Comparison of ENCODE assay signal across 8 cellular contexts in genomic region chr11:62539238-62539925, GRCh38. TPM values are rescaled to one million over a fixed set of nuclear protein-coding genes. Genes with fewer than 3 reads are reported as not detected.
DNase-seq lines count a peak whose midpoint lies in the region; ATAC-seq and TF ChIP-seq lines count a peak whose summit lies in the region.

No MANE protein-coding gene starts in this region.

- peak overlapping the region; percentile 53 to 97 (median 88) for H3K27ac Mint-ChIP-seq in brain

- 31% methylated on average over 13 of the region's 13 CpGs for WGBS in liver
- WGBS in suprapubic skin: 0% methylated on average over 1 of the region's 13 CpGs

- TF ChIP-seq CTCF in brain (conservative IDR thresholded peaks at IDR 0.05) (no peak), liver (IDR thresholded peaks at IDR 0.05; ENCODE audit: low read depth, low read length, missing input control) (no peak), suprapubic skin (IDR thresholded peaks at IDR 0.05) (no peak)

- H3K27me3 Mint-ChIP-seq in brain: peaks cover 30% of the 10 kb centered on the region

- no peak for ATAC-seq in HG02973 (IDR thresholded peaks at IDR 0.05; ENCODE audit: unreplicated experiment)

- H3K4me3 Mint-ChIP-seq in brain: peak overlapping the region in 3 of 5 experiments; percentile 32 to 60 (median 46)

- DNase-seq in NK-92 treated with Interleukin-12 subunit alpha and Interleukin-12 subunit beta, amount 100 ng/mL, for 24 hours (lab: John Stamatoyannopoulos, UW): peak; percentile 53
- DNase-seq in NK-92 (lab: John Stamatoyannopoulos, UW; ENCODE audit: unreplicated experiment): no peak
- DNase-seq in SJCRH30: peak; percentile 68 to 69
- peak in 1 of 2 donors; percentile 82 for DNase-seq in suprapubic skin (ENCODE audit: low spot score in 2 of 2)
- DNase-seq in ecto neural progenitor cell (ENCODE audit: low spot score): no peak

- peak overlapping the region; percentile 6; the same call in 1 of the 2 replicates for H3K4me3 ChIP-seq in SJCRH30
- no peak overlapping the region for H3K4me3 ChIP-seq in liver (ENCODE audit: low read depth in 1 of 3, low read length in 3 of 3)
- H3K4me3 ChIP-seq in suprapubic skin: peak overlapping the region; percentile 77

- no peak for TF ChIP-seq POLR2A in suprapubic skin (IDR thresholded peaks at IDR 0.05)

- H3K4me1 ChIP-seq in SJCRH30: peaks cover 23% of the 10 kb centered on the region
- H3K4me1 ChIP-seq in liver (ENCODE audit: control insufficient read depth in 4 of 4, insufficient read depth in 4 of 4, low read length in 3 of 4): peaks cover 16 to 62% (median 51%) of the 10 kb centered on the region in 4 donors
- peaks cover 90% of the 10 kb centered on the region for H3K4me1 ChIP-seq in suprapubic skin

- peaks cover 58% of the 10 kb centered on the region for H3K4me1 Mint-ChIP-seq in brain

- H3K36me3 ChIP-seq in SJCRH30: no peaks in the 10 kb centered on the region
- H3K36me3 ChIP-seq in liver (ENCODE audit: control insufficient read depth in 4 of 4, insufficient read depth in 3 of 4, low read depth in 1 of 4, low read length in 3 of 4): peaks cover 5 to 15% (median 11%) of the 10 kb centered on the region in 4 donors
- peaks cover 28% of the 10 kb centered on the region for H3K36me3 ChIP-seq in suprapubic skin

- no peaks in the 10 kb centered on the region for H3K27me3 ChIP-seq in SJCRH30
- no peaks in the 10 kb centered on the region for H3K27me3 ChIP-seq in liver (ENCODE audit: control insufficient read depth in 4 of 4, insufficient read depth in 4 of 4, low read length in 3 of 4)
- no peaks in the 10 kb centered on the region for H3K27me3 ChIP-seq in suprapubic skin

- no peak for TF ChIP-seq EP300 in suprapubic skin (IDR thresholded peaks at IDR 0.05)

- peak overlapping the region; percentile 48 for H3K27ac ChIP-seq in SJCRH30
- peak overlapping the region; percentile 36 to 56 for H3K27ac ChIP-seq in liver (ENCODE audit: low read depth in 1 of 2, low read length in 2 of 2)
- H3K27ac ChIP-seq in suprapubic skin: peak overlapping the region; percentile 98

- TF ChIP-seq RAD21 in liver (IDR thresholded peaks at IDR 0.05): no peak

- H3K9ac ChIP-seq in liver (ENCODE audit: low read depth in 1 of 2, low read length in 2 of 2): no peak overlapping the region

- no peaks in the 10 kb centered on the region for H3K9me3 ChIP-seq in SJCRH30 (replicated peaks)
- no peaks in the 10 kb centered on the region for H3K9me3 ChIP-seq in liver (ENCODE audit: control insufficient read depth in 4 of 4, low read length in 3 of 4)
- no peaks in the 10 kb centered on the region for H3K9me3 ChIP-seq in suprapubic skin

- peaks cover 0 to 2% (median 0%) of the 10 kb centered on the region in 5 experiments for H3K9me3 Mint-ChIP-seq in brain

- H3K36me3 Mint-ChIP-seq in brain: peaks cover 17% of the 10 kb centered on the region

TF ChIP-seq in liver, 16 proteins besides CTCF, POLR2A, EP300 and RAD21:
- no peak for TF ChIP-seq JUND (IDR thresholded peaks at IDR 0.05)
- TF ChIP-seq TAF1 (conservative IDR thresholded peaks at IDR 0.05): no peak
- no peak for TF ChIP-seq YY1 (IDR thresholded peaks at IDR 0.05)
- TF ChIP-seq HNF4G (IDR thresholded peaks at IDR 0.05): no peak
- TF ChIP-seq GABPA (IDR thresholded peaks at IDR 0.05 in 1 of 2, conservative IDR thresholded peaks at IDR 0.05 in 1 of 2): no peak
- no peak for TF ChIP-seq HNF4A (conservative IDR thresholded peaks at IDR 0.05)
- no peak for TF ChIP-seq NR2F2 (IDR thresholded peaks at IDR 0.05)
- TF ChIP-seq RXRA (IDR thresholded peaks at IDR 0.05): no peak
- no peak for TF ChIP-seq SP1 (IDR thresholded peaks at IDR 0.05)
- no peak for TF ChIP-seq ATF3 (IDR thresholded peaks at IDR 0.05)
- no peak for TF ChIP-seq REST (IDR thresholded peaks at IDR 0.05)

RNA-seq across cellular contexts. Expression of gene AHNAK, which starts 7.2 kb away (rescaled TPM):
- 10.3 and 10.9 TPM in 2 replicates for total RNA-seq in SJCRH30 (2014; rRNA removed; shearing (Covaris generic))
- polyA plus RNA-seq in brain (ENCODE audit: insufficient read depth, low read depth, low replicate concordance): 17.2 TPM
- total RNA-seq in liver: 100 to 1,000 TPM in 1 of 2 donors, 10 to 100 TPM in 1; 53.6 to 110 TPM
- 10 to 100 TPM; 22.6 to 22.7 TPM for polyA plus RNA-seq in liver
- total RNA-seq in suprapubic skin: 1,000 to 10,000 TPM; 1,174 to 1,475 (median 1,322) TPM

RNA-seq across cellular contexts. Expression of gene EEF1G, which starts 34.3 kb away (rescaled TPM):
- 2,270 and 2,323 TPM in 2 replicates for total RNA-seq in SJCRH30 (2014; rRNA removed; shearing (Covaris generic))
- polyA plus RNA-seq in brain (ENCODE audit: insufficient read depth, low read depth, low replicate concordance): 3,048 TPM
- total RNA-seq in liver: 100 to 1,000 TPM; 373 to 640 TPM
- 100 to 1,000 TPM; 251 to 566 TPM for polyA plus RNA-seq in liver
- 1,000 to 10,000 TPM; 1,221 to 2,946 (median 2,495) TPM for total RNA-seq in suprapubic skin

RNA-seq across cellular contexts. Expression of gene TUT1, which starts 51.9 kb away (rescaled TPM):
- total RNA-seq in SJCRH30 (2014; rRNA removed; shearing (Covaris generic)): 8.8 and 9.1 TPM in 2 replicates
- polyA plus RNA-seq in brain (ENCODE audit: insufficient read depth, low read depth, low replicate concordance) (28.4 TPM), liver (10 to 100 TPM; 15.2 to 15.8 TPM)
- total RNA-seq in liver (10 to 100 TPM in 1 of 2 donors, 1 to 10 TPM in 1; 5.6 to 12.1 TPM), suprapubic skin (10 to 100 TPM in 3 of 4 donors, 1 to 10 TPM in 1; 8.0 to 16.3 (median 12.5) TPM)

Comparison
In these comparisons a context has a peak if more than half of its experiments do, and no peak if none do; other contexts are left out.
1. DNase-seq: peak in NK-92 treated with Interleukin-12 subunit alpha and Interleukin-12 subunit beta, amount 100 ng/mL, for 24 hours (single experiment) and SJCRH30 (2 of 2); none in NK-92 (single experiment) and ecto neural progenitor cell (single experiment).
2. H3K27ac ChIP-seq: peak in every context shown above with its lines; median percentile 98 in suprapubic skin; 48 in SJCRH30; 46 in liver.
3. H3K4me3 ChIP-seq: peak in SJCRH30 (single experiment) and suprapubic skin (single experiment); none in liver (0 of 3).
4. RNA of gene AHNAK, which starts 7.2 kb away (total RNA-seq): 1,174 to 1,475 TPM in suprapubic skin; 53.6 to 110 TPM in liver and 10.3 to 10.9 TPM in SJCRH30; every median in the first group is over 10 times any median in the second.